9 cellular contexts compared by ENCODE assay signal in the genomic region with DNA sequence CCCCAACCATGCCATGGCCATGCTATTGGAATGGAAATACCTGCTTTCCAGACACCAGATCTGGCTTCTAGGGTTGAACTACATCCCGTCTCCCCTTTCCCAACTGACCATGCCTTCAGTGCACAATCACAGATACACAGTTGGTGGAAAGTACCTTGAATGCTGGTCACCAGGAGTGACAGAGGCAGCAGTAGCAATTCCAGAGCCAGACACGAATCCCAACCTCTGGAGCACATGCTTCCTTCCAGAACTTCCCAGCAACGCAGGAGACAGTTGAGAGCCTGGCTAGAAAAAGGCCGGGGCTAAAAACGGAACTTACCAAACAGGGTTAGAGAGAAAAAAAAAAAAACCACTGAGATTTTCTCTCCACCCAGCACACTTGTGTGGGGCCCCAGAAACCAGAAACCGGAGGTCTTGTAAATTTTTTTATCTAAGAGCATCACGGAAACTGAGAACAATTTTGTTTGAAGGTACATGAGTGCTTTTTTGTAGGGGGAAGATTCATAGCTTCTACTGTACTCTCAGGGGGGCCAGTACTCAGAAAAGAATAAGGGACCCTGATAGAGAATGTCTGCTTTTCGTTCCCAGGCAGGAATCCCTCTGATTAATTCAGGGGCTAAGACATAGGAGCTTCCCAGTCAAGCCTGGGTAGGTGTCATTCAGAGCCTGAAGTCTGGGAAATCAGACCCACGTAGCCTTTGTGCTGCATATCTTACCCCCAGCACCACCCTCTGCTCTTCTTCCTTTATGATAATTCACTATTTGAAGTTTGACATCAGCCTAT. TPM values are rescaled to one million over a fixed set of nuclear protein-coding genes. Genes with fewer than 3 reads are reported as not detected.
DNase-seq lines count a peak whose midpoint lies in the region; ATAC-seq and TF ChIP-seq lines count a peak whose summit lies in the region.
"Had no signal": no experiment of that assay in that cellular context is flagged by ENCODE, and none has a peak within 500 bp of the region (broad histone marks: within the 10 kb centered on the region; RNA-seq: fewer than 3 reads in every experiment).

Gene CD48, minus strand, starts transcription at position 295 of the 784 bp plus-strand sequence. Its CDS starts 59 bp downstream, at position 236.

- H3K9me3 ChIP-seq in BLaER1 treated with 17β-estradiol and CSF1 and Interleukin-3, amounts not matched to agents 10 nM and 100 nM (replicated peaks in 1 of 11), result no peaks in the 10 kb centered on the region
- H3K9me3 ChIP-seq in A673 (ENCODE audit: low read depth, low read length, poor library complexity, severe bottlenecking), result no peaks in the 10 kb centered on the region

- POLR2A ChIA-PET in A673 (lab: Charles Lee; ENCODE audit: low non-redundant PET), result no interaction called here

- peak within 1 kb of the TSS; percentile 64 to 81 (median 72); a peak in 21 of 22 replicates for H3K27ac ChIP-seq in BLaER1 treated with 17β-estradiol and CSF1 and Interleukin-3, amounts not matched to agents 10 nM and 100 nM
- H3K27ac ChIP-seq in A673 (ENCODE audit: low read depth, low read length, poor library complexity, severe bottlenecking), result no peak within 1 kb of the TSS

- ATAC-seq in GM21360 (IDR thresholded peaks at IDR 0.05; ENCODE audit: unreplicated experiment), result peak; percentile 37
- peak; percentile 43 to 71 for ATAC-seq in activated naive CD4-positive, alpha-beta T cell treated with anti-CD3 and anti-CD28 coated beads, Interleukin-2, amount 50 U/mL, for 72 hours
- peak; percentile 58 for ATAC-seq in stimulated activated effector memory CD8-positive, alpha-beta T cell treated with anti-CD3 and anti-CD28 coated beads, Interleukin-12 subunit alpha, Interleukin-12 subunit beta, amount 100 ng/mL, for 72 hours

- peak; percentile 44 for DNase-seq in NOMO-1 treated with dmso at 0.1 percent for 144 hours (lab: John Stamatoyannopoulos, UW; ENCODE audit: unreplicated experiment)
- peak in 1 of 2 donors; percentile 32 for DNase-seq in activated naive CD4-positive, alpha-beta T cell treated with anti-CD3 and anti-CD28 coated beads, Interleukin-2, amount 50 U/mL, for 72 hours (ENCODE audit: low spot score in 2 of 2)
- DNase-seq in stimulated activated effector memory CD8-positive, alpha-beta T cell treated with anti-CD3 and anti-CD28 coated beads, Interleukin-12 subunit alpha, Interleukin-12 subunit beta, amount 100 ng/mL, for 72 hours (ENCODE audit: low spot score in 2 of 2), result no peak
- no peak for DNase-seq in Ammon's horn (ENCODE audit: low spot score)
- DNase-seq in iPS-NIHi7 (ENCODE audit: extremely low spot score), result no peak
- DNase-seq in A673 (ENCODE audit: low spot score), result no peak

- peak within 1 kb of the TSS in 1 of 2 donors; percentile 79 for H3K27ac Mint-ChIP-seq in activated naive CD4-positive, alpha-beta T cell treated with anti-CD3 and anti-CD28 coated beads, Interleukin-2, amount 50 U/mL, for 72 hours
- no peak within 1 kb of the TSS for H3K27ac Mint-ChIP-seq in stimulated activated effector memory CD8-positive, alpha-beta T cell treated with anti-CD3 and anti-CD28 coated beads, Interleukin-12 subunit alpha, Interleukin-12 subunit beta, amount 100 ng/mL, for 72 hours
- H3K27ac Mint-ChIP-seq: nephron had no signal

- peak within 1 kb of the TSS; percentile 72 to 99 (median 95) for H3K4me2 ChIP-seq in BLaER1 treated with 17β-estradiol and CSF1 and Interleukin-3, amounts not matched to agents 10 nM and 100 nM

- no TSS peak for BruUV-seq in A673 (replicated peaks; lab: Mats Ljungman, UMichigan)

- peaks cover 0 to 13% (median 0%) of the 10 kb centered on the region in 11 experiments; a peak in 1 of 22 replicates for H3K27me3 ChIP-seq in BLaER1 treated with 17β-estradiol and CSF1 and Interleukin-3, amounts not matched to agents 10 nM and 100 nM
- peaks cover 23% of the 10 kb centered on the region for H3K27me3 ChIP-seq in A673 (replicated peaks; ENCODE audit: insufficient read depth, low read depth, low read length, poor library complexity)

- no peaks in the 10 kb centered on the region for H3K9me3 Mint-ChIP-seq in activated naive CD4-positive, alpha-beta T cell treated with anti-CD3 and anti-CD28 coated beads, Interleukin-2, amount 50 U/mL, for 72 hours
- no peaks in the 10 kb centered on the region for H3K9me3 Mint-ChIP-seq in stimulated activated effector memory CD8-positive, alpha-beta T cell treated with anti-CD3 and anti-CD28 coated beads, Interleukin-12 subunit alpha, Interleukin-12 subunit beta, amount 100 ng/mL, for 72 hours
- H3K9me3 Mint-ChIP-seq: nephron had no signal

- no peak for TF ChIP-seq CTCF in A673 (conservative IDR thresholded peaks at IDR 0.05; ENCODE audit: low read depth, low read length)

- H3K4me1 Mint-ChIP-seq in stimulated activated effector memory CD8-positive, alpha-beta T cell treated with anti-CD3 and anti-CD28 coated beads, Interleukin-12 subunit alpha, Interleukin-12 subunit beta, amount 100 ng/mL, for 72 hours, result peaks cover 29% of the 10 kb centered on the region
- H3K4me1 Mint-ChIP-seq: nephron had no signal

- peaks cover 0 to 17% (median 0%) of the 10 kb centered on the region in 11 experiments; a peak in 2 of 22 replicates for H4K20me1 ChIP-seq in BLaER1 treated with 17β-estradiol and CSF1 and Interleukin-3, amounts not matched to agents 10 nM and 100 nM

- no peak within 1 kb of the TSS for H3K4me3 Mint-ChIP-seq in stimulated activated effector memory CD8-positive, alpha-beta T cell treated with anti-CD3 and anti-CD28 coated beads, Interleukin-12 subunit alpha, Interleukin-12 subunit beta, amount 100 ng/mL, for 72 hours
- H3K4me3 Mint-ChIP-seq: nephron had no signal

- H3K4me3 ChIP-seq in BLaER1 treated with 17β-estradiol and CSF1 and Interleukin-3, amounts not matched to agents 10 nM and 100 nM, result peak within 1 kb of the TSS; percentile 49 to 67 (median 57)
- H3K4me3 ChIP-seq in A673 (ENCODE audit: low read depth, low read length, poor library complexity, severe bottlenecking), result no peak within 1 kb of the TSS

- no peaks in the 10 kb centered on the region for H3K36me3 Mint-ChIP-seq in activated naive CD4-positive, alpha-beta T cell treated with anti-CD3 and anti-CD28 coated beads, Interleukin-2, amount 50 U/mL, for 72 hours
- no peaks in the 10 kb centered on the region for H3K36me3 Mint-ChIP-seq in stimulated activated effector memory CD8-positive, alpha-beta T cell treated with anti-CD3 and anti-CD28 coated beads, Interleukin-12 subunit alpha, Interleukin-12 subunit beta, amount 100 ng/mL, for 72 hours

- H3K4me1 ChIP-seq in BLaER1 treated with 17β-estradiol and CSF1 and Interleukin-3, amounts not matched to agents 10 nM and 100 nM, result peaks cover 67 to 84% (median 71%) of the 10 kb centered on the region in 10 experiments
- no peaks in the 10 kb centered on the region for H3K4me1 ChIP-seq in A673 (ENCODE audit: insufficient read depth, low read length, poor library complexity, severe bottlenecking)

- no peaks in the 10 kb centered on the region for H3K36me3 ChIP-seq in BLaER1 treated with 17β-estradiol and CSF1 and Interleukin-3, amounts not matched to agents 10 nM and 100 nM
- H3K36me3 ChIP-seq in A673 (ENCODE audit: insufficient read depth, low read length, poor library complexity, severe bottlenecking), result no peaks in the 10 kb centered on the region

- CTCF ChIA-PET in A673 (lab: Charles Lee), result no interaction called here

- peak within 1 kb of the TSS; percentile 56 to 79 (median 65) for H3K9ac ChIP-seq in BLaER1 treated with 17β-estradiol and CSF1 and Interleukin-3, amounts not matched to agents 10 nM and 100 nM

- intact Hi-C loops in A673 (cut with micrococcal nuclease; ENCODE audit: unreplicated experiment), result no loop called here

RNA-seq across cellular contexts. Expression of gene CD48, which starts in this region (rescaled TPM):
- 100 to 1,000 TPM; 231 to 236 TPM for total RNA-seq in activated naive CD4-positive, alpha-beta T cell treated with anti-CD3 and anti-CD28 coated beads, Interleukin-2, amount 50 U/mL, for 72 hours
- not detected in 2 replicates for total RNA-seq in A673 (2021)

Comparison
In these comparisons a context has a peak if more than half of its experiments do, and no peak if none do; other contexts are left out.
1. RNA of gene CD48 (total RNA-seq): 231 to 236 TPM in activated naive CD4-positive, alpha-beta T cell treated with anti-CD3 and anti-CD28 coated beads, Interleukin-2, amount 50 U/mL, for 72 hours; not detected in A673; every median in the first group is over 100 times any median in the second.
2. Peak in every context shown above with its lines, with median percentiles within 50 percentile points of each other: ATAC-seq.